Comparison of ENCODE assay signal across 1 cellular context in the genomic region with DNA sequence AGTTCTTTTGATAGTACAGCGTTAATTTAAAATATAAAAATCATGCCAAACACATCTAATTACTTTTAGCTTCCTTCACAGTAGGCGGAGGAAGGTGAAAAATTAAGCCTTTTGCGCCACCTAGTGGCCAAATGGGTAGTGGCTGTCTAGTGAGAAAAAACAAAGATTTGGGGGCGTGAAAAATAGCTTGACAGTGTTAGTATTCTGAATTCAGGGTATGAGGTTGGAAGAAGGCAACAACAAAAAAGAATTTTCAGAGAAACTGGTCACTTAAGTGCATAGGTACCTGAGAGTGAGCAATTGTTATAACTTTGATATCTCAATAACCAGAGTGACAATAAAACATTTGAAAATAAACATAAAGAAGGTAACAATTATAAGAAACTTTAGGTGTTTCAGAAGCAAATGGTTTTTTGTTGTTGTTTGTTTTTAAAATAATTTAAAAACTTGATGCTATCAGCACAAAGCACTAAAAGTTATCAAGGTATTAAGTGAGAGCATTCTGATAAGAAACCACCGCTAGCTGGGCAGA.
TF ChIP-seq lines count a peak whose summit lies in the region.

No MANE protein-coding gene starts in this region.

TF ChIP-seq in HepG2, 621 proteins besides CTCF, POLR2A, EP300 and RAD21 (continued from another document):
- TF ChIP-seq, protein P1, sequence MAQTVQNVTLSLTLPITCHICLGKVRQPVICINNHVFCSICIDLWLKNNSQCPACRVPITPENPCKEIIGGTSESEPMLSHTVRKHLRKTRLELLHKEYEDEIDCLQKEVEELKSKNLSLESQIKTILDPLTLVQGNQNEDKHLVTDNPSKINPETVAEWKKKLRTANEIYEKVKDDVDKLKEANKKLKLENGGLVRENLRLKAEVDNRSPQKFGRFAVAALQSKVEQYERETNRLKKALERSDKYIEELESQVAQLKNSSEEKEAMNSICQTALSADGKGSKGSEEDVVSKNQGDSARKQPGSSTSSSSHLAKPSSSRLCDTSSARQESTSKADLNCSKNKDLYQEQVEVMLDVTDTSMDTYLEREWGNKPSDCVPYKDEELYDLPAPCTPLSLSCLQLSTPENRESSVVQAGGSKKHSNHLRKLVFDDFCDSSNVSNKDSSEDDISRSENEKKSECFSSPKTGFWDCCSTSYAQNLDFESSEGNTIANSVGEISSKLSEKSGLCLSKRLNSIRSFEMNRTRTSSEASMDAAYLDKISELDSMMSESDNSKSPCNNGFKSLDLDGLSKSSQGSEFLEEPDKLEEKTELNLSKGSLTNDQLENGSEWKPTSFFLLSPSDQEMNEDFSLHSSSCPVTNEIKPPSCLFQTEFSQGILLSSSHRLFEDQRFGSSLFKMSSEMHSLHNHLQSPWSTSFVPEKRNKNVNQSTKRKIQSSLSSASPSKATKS (CRISPR knock-in tag; IDR thresholded peaks at IDR 0.05): no peak
- 0 out of 2 replicates have a peak, but pooled peaks have one; percentile 36 for TF ChIP-seq KLF11 (CRISPR knock-in tag; IDR thresholded peaks at IDR 0.05)
- no peak for TF ChIP-seq BCL6 (CRISPR knock-in tag; IDR thresholded peaks at IDR 0.05)
- TF ChIP-seq AGO1 (IDR thresholded peaks at IDR 0.05; ENCODE audit: low read depth, low read length, poor library complexity, severe bottlenecking): no peak
- TF ChIP-seq ZBTB3 (CRISPR knock-in tag; IDR thresholded peaks at IDR 0.05; ENCODE audit: borderline replicate concordance, low read depth): no peak
- TF ChIP-seq PHF21A (CRISPR knock-in tag; IDR thresholded peaks at IDR 0.05): no peak
- no peak for TF ChIP-seq SNAPC4 (CRISPR knock-in tag; IDR thresholded peaks at IDR 0.05)
- no peak for TF ChIP-seq PAWR (CRISPR knock-in tag; IDR thresholded peaks at IDR 0.05; ENCODE audit: borderline replicate concordance)
- TF ChIP-seq HIC2 (CRISPR knock-in tag; IDR thresholded peaks at IDR 0.05; ENCODE audit: low read depth): no peak
- no peak for TF ChIP-seq CREBL2 (CRISPR knock-in tag; IDR thresholded peaks at IDR 0.05; ENCODE audit: borderline replicate concordance)
- no peak for TF ChIP-seq ZNF709 (CRISPR knock-in tag; IDR thresholded peaks at IDR 0.05)
- no peak for TF ChIP-seq GATAD1 (CRISPR knock-in tag; IDR thresholded peaks at IDR 0.05)
- no peak for TF ChIP-seq POLR2AphosphoS2 (IDR thresholded peaks at IDR 0.05; ENCODE audit: low read depth, low read length)
- peak; percentile 89 for TF ChIP-seq STAG1 (CRISPR knock-in tag; IDR thresholded peaks at IDR 0.05)
- TF ChIP-seq HES4 (CRISPR knock-in tag; IDR thresholded peaks at IDR 0.05; ENCODE audit: borderline replicate concordance): no peak
- TF ChIP-seq, protein P2, sequence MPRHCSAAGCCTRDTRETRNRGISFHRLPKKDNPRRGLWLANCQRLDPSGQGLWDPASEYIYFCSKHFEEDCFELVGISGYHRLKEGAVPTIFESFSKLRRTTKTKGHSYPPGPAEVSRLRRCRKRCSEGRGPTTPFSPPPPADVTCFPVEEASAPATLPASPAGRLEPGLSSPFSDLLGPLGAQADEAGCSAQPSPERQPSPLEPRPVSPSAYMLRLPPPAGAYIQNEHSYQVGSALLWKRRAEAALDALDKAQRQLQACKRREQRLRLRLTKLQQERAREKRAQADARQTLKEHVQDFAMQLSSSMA (CRISPR knock-in tag; IDR thresholded peaks at IDR 0.05): no peak
- no peak for TF ChIP-seq NFRKB (IDR thresholded peaks at IDR 0.05)
- no peak for TF ChIP-seq ZNF572 (CRISPR knock-in tag; IDR thresholded peaks at IDR 0.05)
- no peak for TF ChIP-seq ZNF577 (CRISPR knock-in tag; IDR thresholded peaks at IDR 0.05; ENCODE audit: borderline replicate concordance, low read depth)
- 0 out of 2 replicates have a peak, but pooled peaks have one; percentile 15 for TF ChIP-seq KAT8 (CRISPR knock-in tag; IDR thresholded peaks at IDR 0.05)
- no peak for TF ChIP-seq SYNCRIP (IDR thresholded peaks at IDR 0.05; ENCODE audit: insufficient read depth, low read depth, low read length)
- TF ChIP-seq PBX3 (CRISPR knock-in tag; IDR thresholded peaks at IDR 0.05; ENCODE audit: borderline replicate concordance): no peak
- peak; percentile 28; the same call in 1 of the 2 replicates for TF ChIP-seq GATAD2A (CRISPR knock-in tag; IDR thresholded peaks at IDR 0.05)
- TF ChIP-seq XRCC5 (optimal IDR thresholded peaks at IDR 0.05; ENCODE audit: low read length): no peak
- no peak for TF ChIP-seq ZNF329 (CRISPR knock-in tag; IDR thresholded peaks at IDR 0.05; ENCODE audit: low read depth)
- no peak for TF ChIP-seq PAXIP1 (CRISPR knock-in tag; conservative IDR thresholded peaks at IDR 0.05)
- TF ChIP-seq MIXL1 (CRISPR knock-in tag; IDR thresholded peaks at IDR 0.05): 0 out of 2 replicates have a peak, but pooled peaks have one; percentile 25
- TF ChIP-seq KAT2B (IDR thresholded peaks at IDR 0.05; ENCODE audit: borderline replicate concordance, low read depth, low read length): no peak
- TF ChIP-seq SPEN (CRISPR knock-in tag; IDR thresholded peaks at IDR 0.05; ENCODE audit: low read depth): no peak
- TF ChIP-seq MAFK (conservative IDR thresholded peaks at IDR 0.05 in 1 of 2, IDR thresholded peaks at IDR 0.05 in 1 of 2; ENCODE audit: low read length in 2 of 2): no peak
- no peak for TF ChIP-seq GTF3A (CRISPR knock-in tag; conservative IDR thresholded peaks at IDR 0.05)
- no peak for TF ChIP-seq ZSCAN21 (CRISPR knock-in tag; IDR thresholded peaks at IDR 0.05; ENCODE audit: borderline replicate concordance)
